25 cellular contexts compared by ENCODE assay signal in the genomic region with DNA sequence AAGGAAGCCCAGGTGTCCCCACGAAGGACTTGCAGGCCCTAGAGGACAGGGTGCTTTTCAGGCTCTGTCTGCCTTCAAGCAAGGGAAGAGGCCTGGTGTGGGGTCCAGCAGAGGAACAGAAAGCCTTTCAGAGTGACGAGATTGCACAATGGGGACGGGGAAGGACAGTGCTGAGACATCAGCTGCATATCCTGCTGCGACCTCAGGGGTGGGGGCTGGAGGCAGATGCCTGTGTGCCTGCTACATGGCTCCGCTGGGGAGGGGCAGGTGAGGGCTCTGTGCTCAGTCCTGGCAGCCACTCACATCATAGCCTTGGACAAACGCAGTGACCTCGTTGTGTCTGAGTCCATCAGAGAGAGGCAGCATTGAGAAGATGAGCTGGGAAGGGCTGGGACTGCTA.
A peak's percentile ranks its signal among the peaks of the same experiment; 100 is the strongest.
DNase-seq lines count a peak whose midpoint lies in the region; ATAC-seq and TF ChIP-seq lines count a peak whose summit lies in the region.
"Had no signal": no experiment of that assay in that cellular context is flagged by ENCODE, and none has a peak within 500 bp of the region (broad histone marks: within the 10 kb centered on the region; RNA-seq: fewer than 3 reads in every experiment).

No MANE protein-coding gene starts in this region.

- H3K27me3 ChIP-seq in H9 (ENCODE audit: insufficient read depth, low read length) = no peaks in the 10 kb centered on the region
- H3K27me3 ChIP-seq: BLaER1 treated with 17β-estradiol and CSF1 and Interleukin-3, amounts not matched to agents 10 nM and 100 nM; heart left ventricle; Peyer's patch; SJCRH30 had no signal

- H3K23ac ChIP-seq in H9 (ENCODE audit: insufficient read length, low read depth, low read length) = no peak overlapping the region

- H4K5ac ChIP-seq in H9 (ENCODE audit: insufficient read length, low read depth, low read length) = no peak overlapping the region

- no peak overlapping the region for H3K4me2 ChIP-seq in H9 (ENCODE audit: insufficient read depth, insufficient read length, low read length)

- H3K27ac ChIP-seq in H9 (ENCODE audit: insufficient read length, low read depth, low read length) = no peak overlapping the region
- H3K27ac ChIP-seq: dorsolateral prefrontal cortex, heart left ventricle, Peyer's patch, SJCRH30 had no signal

- H4K20me1 ChIP-seq in H9 (ENCODE audit: control insufficient read depth, insufficient read depth, insufficient read length) = no peaks in the 10 kb centered on the region
- H4K20me1 ChIP-seq: BLaER1 treated with 17β-estradiol and CSF1 and Interleukin-3, amounts not matched to agents 10 nM and 100 nM had no signal

- H3K9me3 Mint-ChIP-seq in H9 = no peaks in the 10 kb centered on the region; a peak in 1 of 5 replicates
- no peaks in the 10 kb centered on the region for H3K9me3 Mint-ChIP-seq in stimulated activated naive CD8-positive, alpha-beta T cell treated with anti-CD3 and anti-CD28 coated beads, Interleukin-15, amount 100 ng/mL, for 72 hours
- H3K9me3 Mint-ChIP-seq: activated CD4-positive, alpha-beta memory T cell treated with anti-CD3 and anti-CD28 coated beads, Interleukin-2, amount 10 ng/mL, durations not matched to agents 7 days and 5 days; natural killer cell treated with Interleukin-12 subunit alpha and Interleukin-12 subunit beta and Interleukin-15 and Interleukin-18, amount 100 ng/mL, for 72 hours; stimulated activated effector memory CD8-positive, alpha-beta T cell treated with anti-CD3 and anti-CD28 coated beads, Interleukin-12 subunit alpha, Interleukin-12 subunit beta, amount 100 ng/mL, for 72 hours; T-cell had no signal

- no peak overlapping the region for H4K91ac ChIP-seq in H9 (ENCODE audit: insufficient read length, low read depth, low read length)

- TF ChIP-seq CTCF in H9 (conservative IDR thresholded peaks at IDR 0.05) = no peak

- no peaks in the 10 kb centered on the region for H3K79me2 ChIP-seq in H9 (ENCODE audit: insufficient read depth, low read length)

- no peak overlapping the region for H3K56ac ChIP-seq in H9 (ENCODE audit: insufficient read length, low read depth, low read length)

- no CpG with 5 or more reads among the region's 7 CpGs for WGBS in H9 (ENCODE audit: extremely low coverage, insufficient read length, low lambda C conversion rate)

- no peak overlapping the region for H3K4me3 Mint-ChIP-seq in H9
- no peak overlapping the region for H3K4me3 Mint-ChIP-seq in stimulated activated naive CD8-positive, alpha-beta T cell treated with anti-CD3 and anti-CD28 coated beads, Interleukin-15, amount 100 ng/mL, for 72 hours
- H3K4me3 Mint-ChIP-seq: activated CD4-positive, alpha-beta memory T cell treated with anti-CD3 and anti-CD28 coated beads, Interleukin-2, amount 10 ng/mL, durations not matched to agents 7 days and 5 days; natural killer cell treated with Interleukin-12 subunit alpha and Interleukin-12 subunit beta and Interleukin-15 and Interleukin-18, amount 100 ng/mL, for 72 hours; stimulated activated effector memory CD8-positive, alpha-beta T cell treated with anti-CD3 and anti-CD28 coated beads, Interleukin-12 subunit alpha, Interleukin-12 subunit beta, amount 100 ng/mL, for 72 hours; T-cell had no signal

- intact Hi-C loops in sciatic nerve (cut with DNase I) = no loop called here

- no peak overlapping the region for H2BK120ac ChIP-seq in H9 (ENCODE audit: low read depth, low read length, poor library complexity, severe bottlenecking)

- H2AK5ac ChIP-seq in H9 (ENCODE audit: insufficient read length, low read length) = no peak overlapping the region

- no peak overlapping the region; a peak in 1 of 7 replicates for H3K27ac Mint-ChIP-seq in H9
- H3K27ac Mint-ChIP-seq in stimulated activated naive CD8-positive, alpha-beta T cell treated with anti-CD3 and anti-CD28 coated beads, Interleukin-15, amount 100 ng/mL, for 72 hours = no peak overlapping the region
- H3K27ac Mint-ChIP-seq: activated CD4-positive, alpha-beta memory T cell treated with anti-CD3 and anti-CD28 coated beads, Interleukin-2, amount 10 ng/mL, durations not matched to agents 7 days and 5 days; natural killer cell treated with Interleukin-12 subunit alpha and Interleukin-12 subunit beta and Interleukin-15 and Interleukin-18, amount 100 ng/mL, for 72 hours; stimulated activated effector memory CD8-positive, alpha-beta T cell treated with anti-CD3 and anti-CD28 coated beads, Interleukin-12 subunit alpha, Interleukin-12 subunit beta, amount 100 ng/mL, for 72 hours; T-cell had no signal

- peak overlapping the region; percentile 22; the same call in 1 of the 2 replicates for H3K14ac ChIP-seq in H9 (ENCODE audit: insufficient read depth, low read length)

- no peaks in the 10 kb centered on the region for H3K79me1 ChIP-seq in H9 (ENCODE audit: insufficient read depth, low read depth, low read length, poor library complexity, severe bottlenecking)

- no peaks in the 10 kb centered on the region; the same call in 1 of the 2 replicates for H3K27me3 Mint-ChIP-seq in H9 (ENCODE audit: low read depth)
- no peaks in the 10 kb centered on the region for H3K27me3 Mint-ChIP-seq in stimulated activated naive CD8-positive, alpha-beta T cell treated with anti-CD3 and anti-CD28 coated beads, Interleukin-15, amount 100 ng/mL, for 72 hours
- H3K27me3 Mint-ChIP-seq: activated CD4-positive, alpha-beta memory T cell treated with anti-CD3 and anti-CD28 coated beads, Interleukin-2, amount 10 ng/mL, durations not matched to agents 7 days and 5 days had no signal

- no peak overlapping the region for H3K9ac ChIP-seq in H9 (ENCODE audit: extremely low read depth, insufficient read length, low read length)
- H3K9ac ChIP-seq: BLaER1 treated with 17β-estradiol and CSF1 and Interleukin-3, amounts not matched to agents 10 nM and 100 nM had no signal

- H4K8ac ChIP-seq in H9 (replicated peaks; ENCODE audit: insufficient read length, low read depth, low read length) = no peak overlapping the region

- DNase-seq in H9 (no peak), NOMO-1 treated with dmso at 0.1 percent for 144 hours (lab: John Stamatoyannopoulos, UW; ENCODE audit: unreplicated experiment) (peak; percentile 67), left lobe of liver (ENCODE audit: low spot score) (peak; percentile 44), sciatic nerve (ENCODE audit: low spot score) (no peak), NCI-H748 (lab: John Stamatoyannopoulos, UW; ENCODE audit: unreplicated experiment) (no peak)
- no peak for DNase-seq in stimulated activated naive CD8-positive, alpha-beta T cell treated with anti-CD3 and anti-CD28 coated beads, Interleukin-15, amount 100 ng/mL, for 72 hours
- DNase-seq: activated CD4-positive, CD25-positive, alpha-beta regulatory T cell treated with anti-CD3 and anti-CD28 coated beads, Interleukin-2, amount 50 U/mL, for 72 hours; activated effector memory CD4-positive, alpha-beta T cell treated with anti-CD3 and anti-CD28 coated beads, Interleukin-2, amount 50 U/mL, for 16 hours; DND-41; dorsolateral prefrontal cortex; GOT3; heart left ventricle; KG1; midbrain; NCI-H187; NCI-H2227 treated with DMSO at 0.1 percent for 48 hours; Peyer's patch; SJCRH30; stimulated activated CD4-positive, alpha-beta T cell treated with anti-CD3 and anti-CD28 coated beads, Interleukin-2, amount 100 ng/mL, for 48 hours; T-cell had no signal

- peaks cover 16 to 18% of the 10 kb centered on the region in 2 experiments for H3K4me1 Mint-ChIP-seq in H9
- H3K4me1 Mint-ChIP-seq in stimulated activated naive CD8-positive, alpha-beta T cell treated with anti-CD3 and anti-CD28 coated beads, Interleukin-15, amount 100 ng/mL, for 72 hours = no peaks in the 10 kb centered on the region
- H3K4me1 Mint-ChIP-seq: activated CD4-positive, alpha-beta memory T cell treated with anti-CD3 and anti-CD28 coated beads, Interleukin-2, amount 10 ng/mL, durations not matched to agents 7 days and 5 days; stimulated activated effector memory CD8-positive, alpha-beta T cell treated with anti-CD3 and anti-CD28 coated beads, Interleukin-12 subunit alpha, Interleukin-12 subunit beta, amount 100 ng/mL, for 72 hours; T-cell had no signal

- H2BK20ac ChIP-seq in H9 (ENCODE audit: low read depth, low read length, poor library complexity, severe bottlenecking) = no peak overlapping the region

- H3K23me2 ChIP-seq in H9 (ENCODE audit: insufficient read length, low read depth, low read length, poor library complexity, severe bottlenecking) = no peaks in the 10 kb centered on the region

- no peak overlapping the region for H2BK5ac ChIP-seq in H9 (ENCODE audit: insufficient read length, low read length)

- H3T11ph ChIP-seq in H9 (ENCODE audit: low read length) = no peak overlapping the region

- no peaks in the 10 kb centered on the region for H3K4me1 ChIP-seq in H9 (ENCODE audit: insufficient read depth, low read length)
- H3K4me1 ChIP-seq: SJCRH30 had no signal

- H3K4ac ChIP-seq in H9 (ENCODE audit: low read depth, low read length) = no peak overlapping the region

- H3K18ac ChIP-seq in H9 (ENCODE audit: insufficient read length, low read depth, low read length) = no peak overlapping the region

- no peaks in the 10 kb centered on the region for H3K36me3 Mint-ChIP-seq in H9 (ENCODE audit: insufficient read depth in 1 of 3, low read depth in 3 of 3)
- H3K36me3 Mint-ChIP-seq: natural killer cell treated with Interleukin-12 subunit alpha and Interleukin-12 subunit beta and Interleukin-15 and Interleukin-18, amount 100 ng/mL, for 72 hours; stimulated activated effector memory CD8-positive, alpha-beta T cell treated with anti-CD3 and anti-CD28 coated beads, Interleukin-12 subunit alpha, Interleukin-12 subunit beta, amount 100 ng/mL, for 72 hours; T-cell had no signal

- no peak overlapping the region for H2AFZ ChIP-seq in H9 (ENCODE audit: low read length)

- no peak overlapping the region for H2BK15ac ChIP-seq in H9 (ENCODE audit: low read depth, low read length)

- no peak overlapping the region for H2BK12ac ChIP-seq in H9 (ENCODE audit: insufficient read length, low read depth, low read length)

- ATAC-seq in left lobe of liver (peak; percentile 37), sciatic nerve (peak; percentile 11), esophagus mucosa (no peak)
- ATAC-seq in stimulated activated naive CD8-positive, alpha-beta T cell treated with anti-CD3 and anti-CD28 coated beads, Interleukin-15, amount 100 ng/mL, for 72 hours = no peak
- ATAC-seq: natural killer cell treated with Interleukin-12 subunit alpha and Interleukin-12 subunit beta and Interleukin-15 and Interleukin-18, amount 100 ng/mL, for 72 hours; stimulated activated effector memory CD8-positive, alpha-beta T cell treated with anti-CD3 and anti-CD28 coated beads, Interleukin-12 subunit alpha, Interleukin-12 subunit beta, amount 100 ng/mL, for 72 hours; T-cell had no signal

- no peaks in the 10 kb centered on the region for H3K9me3 ChIP-seq in H9 (ENCODE audit: control insufficient read depth, low read depth, low read length)
- H3K9me3 ChIP-seq: BLaER1 treated with 17β-estradiol and CSF1 and Interleukin-3, amounts not matched to agents 10 nM and 100 nM; heart left ventricle; Peyer's patch; SJCRH30 had no signal

Comparison
In these comparisons a context has a peak if more than half of its experiments do, and no peak if none do; other contexts are left out.
1. DNase-seq: peak in NOMO-1 treated with dmso at 0.1 percent for 144 hours (single experiment) and left lobe of liver (single experiment); none in H9 (single experiment), sciatic nerve (single experiment), NCI-H748 (single experiment) and stimulated activated naive CD8-positive, alpha-beta T cell treated with anti-CD3 and anti-CD28 coated beads, Interleukin-15, amount 100 ng/mL, for 72 hours (0 of 2).
2. ATAC-seq: peak in left lobe of liver (single experiment) and sciatic nerve (single experiment); none in esophagus mucosa (single experiment) and stimulated activated naive CD8-positive, alpha-beta T cell treated with anti-CD3 and anti-CD28 coated beads, Interleukin-15, amount 100 ng/mL, for 72 hours (single experiment).